ENCODE assay signal across 1 cellular context in genomic region chr11:125568970-125569912, GRCh38.
A peak's percentile ranks its signal among the peaks of the same experiment; 100 is the strongest.
TF ChIP-seq lines count a peak whose summit lies in the region.

Gene EI24 (plus strand): TSS chr11:125569477. CDS start chr11:125572528, 3,051 bp downstream.

TF ChIP-seq in HepG2, 621 proteins besides CTCF, POLR2A, EP300 and RAD21 (continued from another document and continues in another):
- TF ChIP-seq, protein P1, sequence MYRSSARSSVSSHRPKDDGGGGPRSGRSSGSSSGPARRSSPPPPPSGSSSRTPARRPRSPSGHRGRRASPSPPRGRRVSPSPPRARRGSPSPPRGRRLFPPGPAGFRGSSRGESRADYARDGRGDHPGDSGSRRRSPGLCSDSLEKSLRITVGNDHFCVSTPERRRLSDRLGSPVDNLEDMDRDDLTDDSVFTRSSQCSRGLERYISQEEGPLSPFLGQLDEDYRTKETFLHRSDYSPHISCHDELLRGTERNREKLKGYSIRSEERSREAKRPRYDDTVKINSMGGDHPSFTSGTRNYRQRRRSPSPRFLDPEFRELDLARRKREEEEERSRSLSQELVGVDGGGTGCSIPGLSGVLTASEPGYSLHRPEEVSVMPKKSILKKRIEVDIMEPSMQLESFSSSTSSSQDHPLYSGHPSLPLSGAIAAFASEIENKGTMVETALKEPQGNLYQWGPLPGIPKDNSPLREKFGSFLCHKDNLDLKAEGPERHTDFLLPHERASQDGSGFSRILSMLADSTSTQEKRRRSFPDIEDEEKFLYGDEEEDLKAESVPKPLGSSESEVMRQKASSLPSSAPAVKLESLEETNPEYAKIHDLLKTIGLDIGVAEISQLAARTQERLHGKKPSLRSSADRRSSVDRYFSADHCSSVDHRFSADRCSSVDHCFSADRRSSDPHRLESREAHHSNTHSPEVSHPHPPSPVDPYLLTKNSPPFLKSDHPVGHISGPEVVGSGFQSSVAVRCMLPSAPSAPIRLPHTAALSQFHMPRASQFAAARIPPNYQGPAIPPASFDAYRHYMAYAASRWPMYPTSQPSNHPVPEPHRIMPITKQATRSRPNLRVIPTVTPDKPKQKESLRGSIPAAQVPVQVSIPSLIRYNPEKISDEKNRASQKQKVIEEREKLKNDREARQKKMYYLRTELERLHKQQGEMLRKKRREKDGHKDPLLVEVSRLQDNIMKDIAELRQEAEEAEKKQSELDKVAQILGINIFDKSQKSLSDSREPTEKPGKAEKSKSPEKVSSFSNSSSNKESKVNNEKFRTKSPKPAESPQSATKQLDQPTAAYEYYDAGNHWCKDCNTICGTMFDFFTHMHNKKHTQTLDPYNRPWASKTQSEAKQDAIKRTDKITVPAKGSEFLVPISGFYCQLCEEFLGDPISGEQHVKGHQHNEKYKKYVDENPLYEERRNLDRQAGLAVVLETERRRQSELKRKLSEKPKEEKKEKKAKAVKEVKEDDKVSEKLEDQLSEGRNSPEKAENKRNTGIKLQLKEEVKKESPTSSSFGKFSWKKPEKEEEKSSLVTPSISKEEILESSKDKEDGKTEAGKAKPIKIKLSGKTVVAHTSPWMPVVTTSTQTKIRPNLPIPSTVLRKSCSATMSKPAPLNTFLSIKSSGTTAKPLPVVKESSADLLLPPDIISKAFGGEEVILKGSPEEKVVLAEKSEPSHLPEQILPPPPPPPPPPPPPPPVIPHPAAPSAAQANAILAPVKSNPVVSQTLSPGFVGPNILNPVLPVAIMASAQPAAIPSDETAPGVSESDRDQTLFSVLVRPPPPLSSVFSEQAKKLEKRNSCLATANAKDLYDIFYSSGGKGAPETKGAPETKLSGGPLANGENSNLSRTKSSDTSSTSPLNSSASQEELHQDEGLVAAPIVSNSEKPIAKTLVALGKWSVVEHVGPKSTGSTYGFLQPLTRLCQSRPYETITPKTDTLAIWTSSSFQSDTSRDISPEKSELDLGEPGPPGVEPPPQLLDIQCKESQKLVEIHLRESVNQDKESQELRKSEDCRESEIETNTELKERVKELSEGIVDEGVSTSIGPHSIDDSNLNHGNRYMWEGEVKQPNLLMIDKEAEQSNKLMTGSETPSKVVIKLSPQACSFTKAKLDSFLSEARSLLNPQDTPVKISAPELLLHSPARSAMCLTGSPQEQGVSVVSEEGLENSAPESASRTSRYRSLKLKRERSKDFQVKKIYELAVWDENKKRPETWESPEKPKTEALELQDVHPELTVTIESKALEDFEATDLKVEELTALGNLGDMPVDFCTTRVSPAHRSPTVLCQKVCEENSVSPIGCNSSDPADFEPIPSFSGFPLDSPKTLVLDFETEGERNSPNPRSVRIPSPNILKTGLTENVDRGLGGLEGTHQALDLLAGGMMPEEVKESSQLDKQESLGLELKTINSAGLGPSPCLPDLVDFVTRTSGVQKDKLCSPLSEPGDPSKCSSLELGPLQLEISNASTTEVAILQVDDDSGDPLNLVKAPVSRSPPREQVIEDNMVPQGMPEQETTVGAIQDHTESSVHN (CRISPR knock-in tag; IDR thresholded peaks at IDR 0.05), result no peak
- 0 out of 2 replicates have a peak, but pooled peaks have one; percentile 4 for TF ChIP-seq ZFP90 (CRISPR knock-in tag; IDR thresholded peaks at IDR 0.05; ENCODE audit: borderline replicate concordance)
- TF ChIP-seq ADNP (CRISPR knock-in tag; IDR thresholded peaks at IDR 0.05), result peak; percentile 85
- TF ChIP-seq, protein P2, sequence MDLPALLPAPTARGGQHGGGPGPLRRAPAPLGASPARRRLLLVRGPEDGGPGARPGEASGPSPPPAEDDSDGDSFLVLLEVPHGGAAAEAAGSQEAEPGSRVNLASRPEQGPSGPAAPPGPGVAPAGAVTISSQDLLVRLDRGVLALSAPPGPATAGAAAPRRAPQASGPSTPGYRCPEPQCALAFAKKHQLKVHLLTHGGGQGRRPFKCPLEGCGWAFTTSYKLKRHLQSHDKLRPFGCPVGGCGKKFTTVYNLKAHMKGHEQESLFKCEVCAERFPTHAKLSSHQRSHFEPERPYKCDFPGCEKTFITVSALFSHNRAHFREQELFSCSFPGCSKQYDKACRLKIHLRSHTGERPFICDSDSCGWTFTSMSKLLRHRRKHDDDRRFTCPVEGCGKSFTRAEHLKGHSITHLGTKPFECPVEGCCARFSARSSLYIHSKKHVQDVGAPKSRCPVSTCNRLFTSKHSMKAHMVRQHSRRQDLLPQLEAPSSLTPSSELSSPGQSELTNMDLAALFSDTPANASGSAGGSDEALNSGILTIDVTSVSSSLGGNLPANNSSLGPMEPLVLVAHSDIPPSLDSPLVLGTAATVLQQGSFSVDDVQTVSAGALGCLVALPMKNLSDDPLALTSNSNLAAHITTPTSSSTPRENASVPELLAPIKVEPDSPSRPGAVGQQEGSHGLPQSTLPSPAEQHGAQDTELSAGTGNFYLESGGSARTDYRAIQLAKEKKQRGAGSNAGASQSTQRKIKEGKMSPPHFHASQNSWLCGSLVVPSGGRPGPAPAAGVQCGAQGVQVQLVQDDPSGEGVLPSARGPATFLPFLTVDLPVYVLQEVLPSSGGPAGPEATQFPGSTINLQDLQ (CRISPR knock-in tag; IDR thresholded peaks at IDR 0.05), result peak; percentile 89; the same call in 1 of the 2 replicates
- TF ChIP-seq ZNF607 (CRISPR knock-in tag; IDR thresholded peaks at IDR 0.05; ENCODE audit: borderline replicate concordance), result peak; percentile 92; the same call in 1 of the 2 replicates
- no peak for TF ChIP-seq ZNF33B (CRISPR knock-in tag; IDR thresholded peaks at IDR 0.05)
- TF ChIP-seq DR1 (CRISPR knock-in tag; IDR thresholded peaks at IDR 0.05), result 0 out of 2 replicates have a peak, but pooled peaks have one; percentile 16
- peak; percentile 96 for TF ChIP-seq ZFY (CRISPR knock-in tag; IDR thresholded peaks at IDR 0.05)
- TF ChIP-seq HOXA5 (CRISPR knock-in tag; IDR thresholded peaks at IDR 0.05), result 0 out of 2 replicates have a peak, but pooled peaks have one; percentile 1
- peak; percentile 14; the same call in 1 of the 2 replicates for TF ChIP-seq MIER3 (CRISPR knock-in tag; IDR thresholded peaks at IDR 0.05; ENCODE audit: borderline replicate concordance)
- TF ChIP-seq ZBTB39 (CRISPR knock-in tag; IDR thresholded peaks at IDR 0.05), result no peak
- TF ChIP-seq JARID2 (CRISPR knock-in tag; IDR thresholded peaks at IDR 0.05; ENCODE audit: insufficient replicate concordance), result no peak
- no peak for TF ChIP-seq MEIS2 (CRISPR knock-in tag; IDR thresholded peaks at IDR 0.05)
- peak; percentile 88 for TF ChIP-seq RBFOX2 (IDR thresholded peaks at IDR 0.05; ENCODE audit: low read depth, low read length)
- TF ChIP-seq SP140L (CRISPR knock-in tag; IDR thresholded peaks at IDR 0.05; ENCODE audit: borderline replicate concordance), result no peak
- no peak for TF ChIP-seq ZBTB7A (CRISPR knock-in tag; IDR thresholded peaks at IDR 0.05)
- peak; percentile 49; the same call in 1 of the 2 replicates for TF ChIP-seq YEATS2 (CRISPR knock-in tag; IDR thresholded peaks at IDR 0.05; ENCODE audit: borderline replicate concordance)
- peak; percentile 79 for TF ChIP-seq POGZ (CRISPR knock-in tag; IDR thresholded peaks at IDR 0.05)
- peak; percentile 79 for TF ChIP-seq HNRNPLL (IDR thresholded peaks at IDR 0.05; ENCODE audit: low read depth, low read length, poor library complexity, severe bottlenecking)
- TF ChIP-seq SAP130 (CRISPR knock-in tag; IDR thresholded peaks at IDR 0.05; ENCODE audit: low read depth), result peak; percentile 71
- TF ChIP-seq ZNF512 (CRISPR knock-in tag; IDR thresholded peaks at IDR 0.05), result no peak
- TF ChIP-seq, protein P3, sequence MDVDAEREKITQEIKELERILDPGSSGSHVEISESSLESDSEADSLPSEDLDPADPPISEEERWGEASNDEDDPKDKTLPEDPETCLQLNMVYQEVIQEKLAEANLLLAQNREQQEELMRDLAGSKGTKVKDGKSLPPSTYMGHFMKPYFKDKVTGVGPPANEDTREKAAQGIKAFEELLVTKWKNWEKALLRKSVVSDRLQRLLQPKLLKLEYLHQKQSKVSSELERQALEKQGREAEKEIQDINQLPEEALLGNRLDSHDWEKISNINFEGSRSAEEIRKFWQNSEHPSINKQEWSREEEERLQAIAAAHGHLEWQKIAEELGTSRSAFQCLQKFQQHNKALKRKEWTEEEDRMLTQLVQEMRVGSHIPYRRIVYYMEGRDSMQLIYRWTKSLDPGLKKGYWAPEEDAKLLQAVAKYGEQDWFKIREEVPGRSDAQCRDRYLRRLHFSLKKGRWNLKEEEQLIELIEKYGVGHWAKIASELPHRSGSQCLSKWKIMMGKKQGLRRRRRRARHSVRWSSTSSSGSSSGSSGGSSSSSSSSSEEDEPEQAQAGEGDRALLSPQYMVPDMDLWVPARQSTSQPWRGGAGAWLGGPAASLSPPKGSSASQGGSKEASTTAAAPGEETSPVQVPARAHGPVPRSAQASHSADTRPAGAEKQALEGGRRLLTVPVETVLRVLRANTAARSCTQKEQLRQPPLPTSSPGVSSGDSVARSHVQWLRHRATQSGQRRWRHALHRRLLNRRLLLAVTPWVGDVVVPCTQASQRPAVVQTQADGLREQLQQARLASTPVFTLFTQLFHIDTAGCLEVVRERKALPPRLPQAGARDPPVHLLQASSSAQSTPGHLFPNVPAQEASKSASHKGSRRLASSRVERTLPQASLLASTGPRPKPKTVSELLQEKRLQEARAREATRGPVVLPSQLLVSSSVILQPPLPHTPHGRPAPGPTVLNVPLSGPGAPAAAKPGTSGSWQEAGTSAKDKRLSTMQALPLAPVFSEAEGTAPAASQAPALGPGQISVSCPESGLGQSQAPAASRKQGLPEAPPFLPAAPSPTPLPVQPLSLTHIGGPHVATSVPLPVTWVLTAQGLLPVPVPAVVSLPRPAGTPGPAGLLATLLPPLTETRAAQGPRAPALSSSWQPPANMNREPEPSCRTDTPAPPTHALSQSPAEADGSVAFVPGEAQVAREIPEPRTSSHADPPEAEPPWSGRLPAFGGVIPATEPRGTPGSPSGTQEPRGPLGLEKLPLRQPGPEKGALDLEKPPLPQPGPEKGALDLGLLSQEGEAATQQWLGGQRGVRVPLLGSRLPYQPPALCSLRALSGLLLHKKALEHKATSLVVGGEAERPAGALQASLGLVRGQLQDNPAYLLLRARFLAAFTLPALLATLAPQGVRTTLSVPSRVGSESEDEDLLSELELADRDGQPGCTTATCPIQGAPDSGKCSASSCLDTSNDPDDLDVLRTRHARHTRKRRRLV (CRISPR knock-in tag; IDR thresholded peaks at IDR 0.05), result no peak
- TF ChIP-seq E2F2 (CRISPR knock-in tag; IDR thresholded peaks at IDR 0.05; ENCODE audit: borderline replicate concordance), result no peak
- no peak for TF ChIP-seq SOX6 (IDR thresholded peaks at IDR 0.05)
- peak; percentile 43; the same call in 1 of the 2 replicates for TF ChIP-seq SOX6 (CRISPR knock-in tag; IDR thresholded peaks at IDR 0.05)
- TF ChIP-seq ZFP62 (CRISPR knock-in tag; IDR thresholded peaks at IDR 0.05), result no peak
- TF ChIP-seq KLF6 (CRISPR knock-in tag; IDR thresholded peaks at IDR 0.05), result no peak
- TF ChIP-seq HIVEP1 (CRISPR knock-in tag; IDR thresholded peaks at IDR 0.05), result no peak
- no peak for TF ChIP-seq GTF2F1 (IDR thresholded peaks at IDR 0.05; ENCODE audit: low read length)
- peak; percentile 80 for TF ChIP-seq MYC (CRISPR knock-in tag; IDR thresholded peaks at IDR 0.05; ENCODE audit: borderline replicate concordance)
